In genomic region chr10:73874267-73875138, GRCh38 we compare ENCODE assay signal across 8 cellular contexts. TPM values are rescaled to one million over a fixed set of nuclear protein-coding genes. Genes with fewer than 3 reads are reported as not detected.
DNase-seq lines count a peak whose midpoint lies in the region; ATAC-seq and TF ChIP-seq lines count a peak whose summit lies in the region.

Gene CAMK2G (minus strand): TSS chr10:73874555. CDS start chr10:73874461, 94 bp downstream.

- H3K9ac ChIP-seq in DND-41 (ENCODE audit: low read depth, low read length) (peak within 1 kb of the TSS; percentile 59), subcutaneous abdominal adipose tissue (ENCODE audit: low read length in 5 of 5) (peak within 1 kb of the TSS in 3 of 5 donors; percentile 52 to 59 (median 58))

- H3K4me2 ChIP-seq in DND-41 (ENCODE audit: insufficient read depth, low read length), result peak within 1 kb of the TSS; percentile 96

- H4K20me1 ChIP-seq in DND-41 (ENCODE audit: insufficient read depth, low read length), result peaks cover 27% of the 10 kb centered on the region

- H3K4me1 ChIP-seq in DND-41 (ENCODE audit: insufficient read depth, low read length) (peaks cover 42% of the 10 kb centered on the region), SJCRH30 (peaks cover 6% of the 10 kb centered on the region; the same call in 1 of the 2 replicates), neuron (ENCODE audit: insufficient read depth, low read length) (peaks cover 2% of the 10 kb centered on the region), subcutaneous abdominal adipose tissue (ENCODE audit: control insufficient read depth in 5 of 5, insufficient read depth in 5 of 5, low read length in 5 of 5) (peaks cover 6 to 40% (median 28%) of the 10 kb centered on the region in 5 donors)

- H3K27me3 ChIP-seq in DND-41 (ENCODE audit: insufficient read depth, low read length, poor library complexity) (peaks cover 10% of the 10 kb centered on the region), SJCRH30 (no peaks in the 10 kb centered on the region), neuron (ENCODE audit: insufficient read depth, low read length) (no peaks in the 10 kb centered on the region), subcutaneous abdominal adipose tissue (ENCODE audit: control insufficient read depth in 5 of 5, insufficient read depth in 4 of 5, low read length in 5 of 5) (no peaks in the 10 kb centered on the region)

- H3K9me3 ChIP-seq in DND-41 (ENCODE audit: insufficient read depth, low read length, severe bottlenecking) (no peaks in the 10 kb centered on the region), KOPT-K1 (ENCODE audit: insufficient read depth, low read length, poor library complexity, severe bottlenecking) (no peaks in the 10 kb centered on the region), SJCRH30 (replicated peaks) (no peaks in the 10 kb centered on the region), neuron (ENCODE audit: low read length) (no peaks in the 10 kb centered on the region), subcutaneous abdominal adipose tissue (ENCODE audit: control insufficient read depth in 5 of 5, low read length in 5 of 5) (no peaks in the 10 kb centered on the region)

- peaks cover 28% of the 10 kb centered on the region for H3K36me3 ChIP-seq in DND-41 (ENCODE audit: insufficient read depth, low read length)
- peaks cover 35% of the 10 kb centered on the region for H3K36me3 ChIP-seq in KOPT-K1 (ENCODE audit: insufficient read depth, low read length)
- H3K36me3 ChIP-seq in SJCRH30, result no peaks in the 10 kb centered on the region
- H3K36me3 ChIP-seq in neuron (ENCODE audit: insufficient read depth, low read length), result peaks cover 5% of the 10 kb centered on the region
- H3K36me3 ChIP-seq in subcutaneous abdominal adipose tissue (ENCODE audit: control insufficient read depth in 5 of 5, insufficient read depth in 5 of 5, low read length in 5 of 5), result peaks cover 0 to 19% (median 15%) of the 10 kb centered on the region in 5 donors

- H3K27ac ChIP-seq in DND-41 (ENCODE audit: low read length) (peak within 1 kb of the TSS; percentile 65), KOPT-K1 (ENCODE audit: low read depth, low read length, poor library complexity, severe bottlenecking) (peak within 1 kb of the TSS; percentile 68), SJCRH30 (peak within 1 kb of the TSS; percentile 28; the same call in 1 of the 2 replicates), subcutaneous abdominal adipose tissue (ENCODE audit: low read depth, low read length) (peak within 1 kb of the TSS; percentile 62)

- H2AFZ ChIP-seq in DND-41 (ENCODE audit: low read depth, low read length), result peak within 1 kb of the TSS; percentile 80
- peak within 1 kb of the TSS; percentile 82 for H2AFZ ChIP-seq in neuron (ENCODE audit: low read depth, low read length)

- DNase-seq in DND-41, result peak; percentile 85
- peak; percentile 89 to 90 for DNase-seq in SJCRH30
- peak; percentile 76 for DNase-seq in activated gamma-delta T cell treated with Interleukin-2 at 50 U/mL for 16 hours
- DNase-seq in foreskin fibroblast, result peak; percentile 84 to 95

- ATAC-seq in DND-41 (ENCODE audit: insufficient read depth, low read depth) (peak; percentile 91), GM21619 (IDR thresholded peaks at IDR 0.05; ENCODE audit: unreplicated experiment) (peak; percentile 76)

- TF ChIP-seq CTCF in DND-41 (IDR thresholded peaks at IDR 0.05; ENCODE audit: borderline replicate concordance, extremely low read depth, low read length, poor library complexity, severe bottlenecking) (no peak), foreskin fibroblast (IDR thresholded peaks at IDR 0.05; ENCODE audit: low read depth, low read length) (no peak)

- H3K4me3 ChIP-seq in DND-41 (ENCODE audit: low read depth in 1 of 2, low read length in 2 of 2) (peak within 1 kb of the TSS; percentile 50 to 80; a peak in 3 of 4 replicates), SJCRH30 (peak within 1 kb of the TSS; percentile 98), foreskin fibroblast (ENCODE audit: low read depth in 1 of 2, low read length in 2 of 2) (peak within 1 kb of the TSS; percentile 54 to 64), neuron (ENCODE audit: low read length) (peak within 1 kb of the TSS; percentile 81), subcutaneous abdominal adipose tissue (ENCODE audit: low read depth in 1 of 5, low read length in 5 of 5) (peak within 1 kb of the TSS; percentile 50 to 81 (median 74))

- H3K79me2 ChIP-seq in DND-41 (ENCODE audit: insufficient read depth, low read length), result peaks cover 33% of the 10 kb centered on the region

RNA-seq across cellular contexts. Expression of gene CAMK2G, which starts in this region (rescaled TPM):
- 25.2 and 30.2 TPM in 2 replicates for total RNA-seq in SJCRH30 (2014; rRNA removed; shearing (Covaris generic))

Comparison
In these comparisons a context has a peak if more than half of its experiments do, and no peak if none do; other contexts are left out.
1. Peak in every context shown above with its lines: DNase-seq, ATAC-seq, H3K4me3 ChIP-seq and H3K27ac ChIP-seq.